8 cellular contexts compared by ENCODE assay signal in the genomic region with DNA sequence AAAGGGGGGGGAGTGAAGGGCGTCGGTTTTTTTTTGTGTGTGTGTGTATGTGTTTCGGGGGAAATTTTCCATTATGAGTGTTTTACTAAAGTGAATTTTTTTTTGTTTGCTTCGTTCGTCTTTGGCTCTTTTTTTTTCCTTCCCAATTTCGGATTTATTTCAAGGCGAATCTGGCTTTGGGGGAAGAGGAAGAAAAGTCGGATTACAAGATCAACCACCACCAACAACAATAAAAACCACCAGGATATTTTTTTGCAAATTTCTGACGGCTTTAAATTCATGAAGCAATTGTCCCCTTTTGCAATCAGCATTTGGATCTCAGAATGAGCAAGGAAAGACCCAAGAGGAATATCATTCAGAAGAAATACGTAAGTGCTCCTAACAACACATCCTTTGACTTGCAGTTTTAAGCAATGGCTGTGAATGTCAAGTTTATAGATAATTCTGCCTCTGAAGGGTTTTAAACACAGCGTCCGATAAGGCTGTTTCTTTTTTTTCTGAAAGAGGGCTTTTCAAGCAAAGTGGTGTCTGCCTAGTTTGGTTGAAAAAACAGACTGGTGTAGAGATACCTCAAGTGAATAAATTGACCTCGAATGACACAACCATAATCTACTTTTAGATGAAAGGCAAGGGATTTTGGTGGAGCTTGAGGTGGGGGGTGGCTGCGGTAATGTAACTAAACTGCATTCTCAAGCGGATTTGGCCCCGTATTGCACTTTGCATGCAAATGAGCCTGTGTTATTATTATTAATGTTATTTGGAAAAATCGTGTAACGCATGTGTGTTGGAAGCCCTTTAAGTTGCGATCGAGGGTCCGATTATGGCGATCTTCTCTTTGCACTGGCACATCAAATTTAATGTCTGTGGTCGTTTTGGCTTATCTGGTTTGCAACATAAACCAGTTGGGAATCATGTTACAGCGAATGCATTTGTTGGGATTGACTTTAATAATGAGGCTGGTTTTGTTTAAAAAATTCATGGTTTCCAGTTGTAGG. TPM values are rescaled to one million over a fixed set of nuclear protein-coding genes. Genes with fewer than 3 reads are reported as not detected.
DNase-seq lines count a peak whose midpoint lies in the region; FAIRE-seq and TF ChIP-seq lines count a peak whose summit lies in the region.

No MANE protein-coding gene starts in this region.

- peaks cover 38% of the 10 kb centered on the region for H3K36me3 Mint-ChIP-seq in activated CD4-positive, alpha-beta memory T cell treated with anti-CD3 and anti-CD28 coated beads for 36 hours

- 0% methylated on average over 24 of the region's 24 CpGs for WGBS in sigmoid colon, 2 donors

- H3K4me3 ChIP-seq in A673 (ENCODE audit: low read depth, low read length, poor library complexity, severe bottlenecking) (peak overlapping the region; percentile 71), sigmoid colon (peak overlapping the region; percentile 74 to 88 (median 83))

- H3K36me3 ChIP-seq in A673 (ENCODE audit: insufficient read depth, low read length, poor library complexity, severe bottlenecking) (no peaks in the 10 kb centered on the region), sigmoid colon (no peaks in the 10 kb centered on the region)

- peak overlapping the region; percentile 94 for H3K27ac Mint-ChIP-seq in activated CD4-positive, alpha-beta memory T cell treated with anti-CD3 and anti-CD28 coated beads for 36 hours

- no peaks in the 10 kb centered on the region for H3K9me3 ChIP-seq in A673 (ENCODE audit: low read depth, low read length, poor library complexity, severe bottlenecking)
- H3K9me3 ChIP-seq in sigmoid colon = no peaks in the 10 kb centered on the region

- H3K27ac ChIP-seq in A673 (ENCODE audit: low read depth, low read length, poor library complexity, severe bottlenecking) (peak overlapping the region; percentile 96), sigmoid colon (peak overlapping the region; percentile 91 to 98 (median 96))

- TF ChIP-seq CTCF in A673 (conservative IDR thresholded peaks at IDR 0.05; ENCODE audit: low read depth, low read length) = no peak
- TF ChIP-seq CTCF in sigmoid colon (IDR thresholded peaks at IDR 0.05) = no peak

- CTCF ChIA-PET in A673 (lab: Charles Lee) (no interaction called here), HEK293T (lab: Yijun Ruan, JAX) (no interaction called here)
- CTCF ChIA-PET in activated CD4-positive, alpha-beta memory T cell treated with anti-CD3 and anti-CD28 coated beads for 36 hours (lab: Charles Lee) = no interaction called here

- no peak for FAIRE-seq in RCC 7860 (lab: Jason Lieb, UNC)

- POLR2A ChIA-PET in A673 (lab: Charles Lee; ENCODE audit: low non-redundant PET) = interaction anchor here (0.7 kb wide), 1 partner anchor 376 kb away, joined by 6 read pairs; no protein-coding TSS in a partner anchor
- POLR2A ChIA-PET in HEK293T (lab: Yijun Ruan, JAX) = interaction anchor here (0.6 kb wide), 1 partner anchor 218 kb away, joined by 4 read pairs; no protein-coding TSS in a partner anchor
- POLR2A ChIA-PET in activated CD4-positive, alpha-beta memory T cell treated with anti-CD3 and anti-CD28 coated beads for 36 hours (lab: Charles Lee) = interaction anchor here (0.6 to 1.5 kb wide), 8 partner anchors 369 to 549 kb away, joined by 3 to 9 read pairs (median 5); no protein-coding TSS in a partner anchor

- intact Hi-C loops in A673 (cut with micrococcal nuclease; ENCODE audit: unreplicated experiment) (loop anchor here (2.0 to 5.0 kb wide), 4 partner anchors 139 to 864 kb away; no protein-coding TSS in a partner anchor), sigmoid colon (cut with DNase I) (loop anchor here (5.0 kb wide), 3 partner anchors 156 to 804 kb away; no protein-coding TSS in a partner anchor)
- intact Hi-C loops in activated CD4-positive, alpha-beta memory T cell treated with anti-CD3 and anti-CD28 coated beads for 36 hours (cut with micrococcal nuclease) = loop anchor here (5.0 kb wide), 2 partner anchors 389 to 1516 kb away; a partner anchor contains a TSS

- TSS peak; percentile 83 for BruUV-seq in A673 (replicated peaks; lab: Mats Ljungman, UMichigan)

- peaks cover 28% of the 10 kb centered on the region for H3K4me1 Mint-ChIP-seq in activated CD4-positive, alpha-beta memory T cell treated with anti-CD3 and anti-CD28 coated beads for 36 hours (ENCODE audit: low read depth)

- peak overlapping the region; percentile 100 for H3K4me3 Mint-ChIP-seq in activated CD4-positive, alpha-beta memory T cell treated with anti-CD3 and anti-CD28 coated beads for 36 hours

- H3K27me3 Mint-ChIP-seq in activated CD4-positive, alpha-beta memory T cell treated with anti-CD3 and anti-CD28 coated beads for 36 hours = peaks cover 1% of the 10 kb centered on the region

- DNase-seq in A673 (ENCODE audit: low spot score) (peak; percentile 35), HEK293T (ENCODE audit: extremely low spot score) (no peak), fibroblast of peridontal ligament (ENCODE audit: extremely low read depth) (peak; percentile 52), sigmoid colon (no peak), islet precursor cell (no peak), NCI-H2107 (lab: John Stamatoyannopoulos, UW) (no peak), RCC 7860 (ENCODE audit: low spot score) (no peak)
- peak; percentile 50 for DNase-seq in activated CD4-positive, alpha-beta memory T cell treated with anti-CD3 and anti-CD28 coated beads for 36 hours

- peaks cover 23% of the 10 kb centered on the region for H3K4me1 ChIP-seq in A673 (ENCODE audit: insufficient read depth, low read length, poor library complexity, severe bottlenecking)
- H3K4me1 ChIP-seq in sigmoid colon = peaks cover 0 to 31% (median 18%) of the 10 kb centered on the region in 4 donors

- H3K9me3 Mint-ChIP-seq in activated CD4-positive, alpha-beta memory T cell treated with anti-CD3 and anti-CD28 coated beads for 36 hours = no peaks in the 10 kb centered on the region

- no peak for TF ChIP-seq POLR2A in sigmoid colon (IDR thresholded peaks at IDR 0.05)

- H3K27me3 ChIP-seq in A673 (replicated peaks; ENCODE audit: insufficient read depth, low read depth, low read length, poor library complexity) = no peaks in the 10 kb centered on the region
- no peaks in the 10 kb centered on the region for H3K27me3 ChIP-seq in sigmoid colon

- no peak for TF ChIP-seq EP300 in sigmoid colon (IDR thresholded peaks at IDR 0.05)

TF ChIP-seq in HEK293T, 16 proteins besides CTCF, POLR2A, EP300 and RAD21:
- TF ChIP-seq CTBP1 (IDR thresholded peaks at IDR 0.05; ENCODE audit: borderline replicate concordance) (0 out of 2 replicates have a peak, but pooled peaks have one; percentile 7), L3MBTL2 (conservative IDR thresholded peaks at IDR 0.05) (0 out of 2 replicates have a peak, but pooled peaks have one; percentile 11)
- TF ChIP-seq, protein P1, sequence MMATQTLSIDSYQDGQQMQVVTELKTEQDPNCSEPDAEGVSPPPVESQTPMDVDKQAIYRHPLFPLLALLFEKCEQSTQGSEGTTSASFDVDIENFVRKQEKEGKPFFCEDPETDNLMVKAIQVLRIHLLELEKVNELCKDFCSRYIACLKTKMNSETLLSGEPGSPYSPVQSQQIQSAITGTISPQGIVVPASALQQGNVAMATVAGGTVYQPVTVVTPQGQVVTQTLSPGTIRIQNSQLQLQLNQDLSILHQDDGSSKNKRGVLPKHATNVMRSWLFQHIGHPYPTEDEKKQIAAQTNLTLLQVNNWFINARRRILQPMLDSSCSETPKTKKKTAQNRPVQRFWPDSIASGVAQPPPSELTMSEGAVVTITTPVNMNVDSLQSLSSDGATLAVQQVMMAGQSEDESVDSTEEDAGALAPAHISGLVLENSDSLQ (IDR thresholded peaks at IDR 0.05) = no peak

RNA-seq across cellular contexts. Expression of a gene that starts 0.6 kb away (rescaled TPM):
- 29.4 and 34.1 TPM in 2 replicates for total RNA-seq in A673 (2021)
- 10 to 100 TPM; 41.4 to 44.0 TPM for total RNA-seq in activated CD4-positive, alpha-beta memory T cell treated with anti-CD3 and anti-CD28 coated beads for 36 hours
- 1 to 10 TPM; 6.1 to 7.8 (median 6.8) TPM for total RNA-seq in sigmoid colon
- polyA plus RNA-seq in sigmoid colon = 1 to 10 TPM; 1.8 to 7.3 (median 2.1) TPM

Comparison
In these comparisons a context has a peak if more than half of its experiments do, and no peak if none do; other contexts are left out.
1. DNase-seq: peak in A673 (single experiment), activated CD4-positive, alpha-beta memory T cell treated with anti-CD3 and anti-CD28 coated beads for 36 hours (single experiment) and fibroblast of peridontal ligament (single experiment); none in HEK293T (single experiment), sigmoid colon (single experiment), islet precursor cell (single experiment), NCI-H2107 (single experiment) and RCC 7860 (single experiment).